Comparison of ENCODE assay signal across 1 cellular context in genomic region chr5:159509002-159509660, GRCh38.
A peak's percentile ranks its signal among the peaks of the same experiment; 100 is the strongest.
TF ChIP-seq lines count a peak whose summit lies in the region.

No MANE protein-coding gene starts in this region.

TF ChIP-seq in K562, 482 proteins besides CTCF, POLR2A, EP300 and RAD21:
- 0 out of 2 replicates have a peak, but pooled peaks have one; percentile 19 for TF ChIP-seq MGA (IDR thresholded peaks at IDR 0.05)
- TF ChIP-seq USF2 (CRISPR knock-in tag; IDR thresholded peaks at IDR 0.05) = peak; percentile 84
- peak; percentile 86 for TF ChIP-seq RAD51 (IDR thresholded peaks at IDR 0.05; ENCODE audit: borderline replicate concordance, low read depth)
- TF ChIP-seq CBFA2T2 (conservative IDR thresholded peaks at IDR 0.05) = peak; percentile 33
- TF ChIP-seq CCAR2 (IDR thresholded peaks at IDR 0.05; ENCODE audit: low read depth, low read length) = no peak
- peak; percentile 82; the same call in 1 of the 2 replicates for TF ChIP-seq TOE1 (IDR thresholded peaks at IDR 0.05; ENCODE audit: borderline replicate concordance)
- TF ChIP-seq TOE1 (CRISPR knock-in tag; IDR thresholded peaks at IDR 0.05; ENCODE audit: borderline replicate concordance, low read depth) = no peak
- peak; percentile 87 for TF ChIP-seq USF1 (CRISPR knock-in tag; IDR thresholded peaks at IDR 0.05)
- TF ChIP-seq ZNF79 (CRISPR knock-in tag; IDR thresholded peaks at IDR 0.05; ENCODE audit: low read depth) = no peak
- TF ChIP-seq TFE3 (CRISPR knock-in tag; IDR thresholded peaks at IDR 0.05) = peak; percentile 89
- peak; percentile 37; the same call in 1 of the 2 replicates for TF ChIP-seq L3MBTL2 (IDR thresholded peaks at IDR 0.05)
TF ChIP-seq in K562: peak in this region for 8.
